In genomic region chr9:109908459-109909390, GRCh38 we compare ENCODE assay signal across 15 cellular contexts.
A peak's percentile ranks its signal among the peaks of the same experiment; 100 is the strongest.
DNase-seq lines count a peak whose midpoint lies in the region; ATAC-seq and TF ChIP-seq lines count a peak whose summit lies in the region.
"Had no signal": no experiment of that assay in that cellular context is flagged by ENCODE, and none has a peak within 500 bp of the region (broad histone marks: within the 10 kb centered on the region; RNA-seq: fewer than 3 reads in every experiment).

No MANE protein-coding gene starts in this region.

- no peaks in the 10 kb centered on the region for H3K36me3 Mint-ChIP-seq in activated naive CD8-positive, alpha-beta T cell treated with anti-CD3 and anti-CD28 coated beads for 36 hours
- H3K36me3 Mint-ChIP-seq: CD4-positive, alpha-beta memory T cell had no signal

- no peak overlapping the region for H3K4me3 ChIP-seq in adipocyte (ENCODE audit: low read length)
- no peak overlapping the region for H3K4me3 ChIP-seq in fibroblast of villous mesenchyme (ENCODE audit: low read depth, low read length)
- H3K4me3 ChIP-seq in skeletal muscle tissue (ENCODE audit: low read length in 3 of 3) = no peak overlapping the region
- H3K4me3 ChIP-seq: K562 had no signal

- no peak overlapping the region for H3K27ac Mint-ChIP-seq in activated naive CD8-positive, alpha-beta T cell treated with anti-CD3 and anti-CD28 coated beads for 36 hours
- H3K27ac Mint-ChIP-seq: CD4-positive, alpha-beta memory T cell; T-helper 2 cell treated with Interferon-gamma antibody and Interleukin-4, amounts not matched to agents 5 μg/mL and 100 μg/mL, for 36 hours had no signal

- H3K27me3 ChIP-seq in adipocyte (replicated peaks; ENCODE audit: control insufficient read depth, insufficient read depth, low read length) = no peaks in the 10 kb centered on the region
- H3K27me3 ChIP-seq in skeletal muscle tissue (ENCODE audit: control insufficient read depth in 3 of 3, insufficient read depth in 3 of 3, low read length in 3 of 3) = no peaks in the 10 kb centered on the region

- intact Hi-C loops in left colon (cut with DNase I, micrococcal nuclease) = loop anchor here in 1 of 2 donors (10.0 kb wide), 1 partner anchor 246 kb away; no protein-coding TSS in a partner anchor

- H3K4me1 ChIP-seq in adipocyte (ENCODE audit: control insufficient read depth, insufficient read depth, low read length) (peaks cover 57% of the 10 kb centered on the region), skeletal muscle tissue (ENCODE audit: control insufficient read depth in 3 of 3, insufficient read depth in 3 of 3, low read length in 3 of 3) (peaks cover 20 to 23% (median 21%) of the 10 kb centered on the region in 3 donors)

- H3K9me3 ChIP-seq in adipocyte (ENCODE audit: control insufficient read depth, low read length) (no peaks in the 10 kb centered on the region), skeletal muscle tissue (ENCODE audit: control insufficient read depth in 3 of 3, low read length in 3 of 3) (no peaks in the 10 kb centered on the region)

- H3K27ac ChIP-seq in skeletal muscle tissue (ENCODE audit: low read depth, low read length) = peak overlapping the region; percentile 64

- DNase-seq in ELR (ENCODE audit: low read depth) (peak; percentile 93), adipocyte (ENCODE audit: low read depth) (peak; percentile 61), fibroblast of villous mesenchyme (ENCODE audit: low read depth) (peak; percentile 95), 8988T (no peak), NCI-H345 (lab: John Stamatoyannopoulos, UW) (no peak), left colon (no peak)
- DNase-seq in activated naive CD8-positive, alpha-beta T cell treated with anti-CD3 and anti-CD28 coated beads for 36 hours = no peak
- DNase-seq: activated CD4-positive, alpha-beta T cell treated with anti-CD3 and anti-CD28 coated beads, Interleukin-2, amount 50 U/mL, for 1 hour; CD4-positive, alpha-beta memory T cell; NCI-H1436 treated with DMSO at 0.1 percent for 48 hours; NCI-H510A had no signal

- ATAC-seq in left colon = no peak
- ATAC-seq: esophagus mucosa, K562 had no signal

- no peak for TF ChIP-seq CTCF in fibroblast of villous mesenchyme (IDR thresholded peaks at IDR 0.05; ENCODE audit: insufficient read depth, low read depth, low read length)

- peaks cover 33% of the 10 kb centered on the region for H3K36me3 ChIP-seq in adipocyte (ENCODE audit: control insufficient read depth, insufficient read depth, low read length, severe bottlenecking)
- no peaks in the 10 kb centered on the region for H3K36me3 ChIP-seq in skeletal muscle tissue (ENCODE audit: control insufficient read depth in 3 of 3, insufficient read depth in 3 of 3, low read length in 3 of 3)

- H3K4me1 Mint-ChIP-seq in activated naive CD8-positive, alpha-beta T cell treated with anti-CD3 and anti-CD28 coated beads for 36 hours = no peaks in the 10 kb centered on the region

- H3K27me3 Mint-ChIP-seq in activated naive CD8-positive, alpha-beta T cell treated with anti-CD3 and anti-CD28 coated beads for 36 hours = no peaks in the 10 kb centered on the region

- H3K9me3 Mint-ChIP-seq in activated naive CD8-positive, alpha-beta T cell treated with anti-CD3 and anti-CD28 coated beads for 36 hours = no peaks in the 10 kb centered on the region
- H3K9me3 Mint-ChIP-seq: T-helper 2 cell treated with Interferon-gamma antibody and Interleukin-4, amounts not matched to agents 5 μg/mL and 100 μg/mL, for 36 hours had no signal

- no peak overlapping the region for H3K4me3 Mint-ChIP-seq in activated naive CD8-positive, alpha-beta T cell treated with anti-CD3 and anti-CD28 coated beads for 36 hours
- H3K4me3 Mint-ChIP-seq: CD4-positive, alpha-beta memory T cell; T-helper 2 cell treated with Interferon-gamma antibody and Interleukin-4, amounts not matched to agents 5 μg/mL and 100 μg/mL, for 36 hours had no signal

- no peak overlapping the region for H3K9ac ChIP-seq in adipocyte (ENCODE audit: low read length)
- H3K9ac ChIP-seq in skeletal muscle tissue (ENCODE audit: low read depth in 1 of 3, low read length in 3 of 3) = no peak overlapping the region

Comparison
In these comparisons a context has a peak if more than half of its experiments do, and no peak if none do; other contexts are left out.
1. DNase-seq: peak in ELR (single experiment), adipocyte (single experiment) and fibroblast of villous mesenchyme (single experiment); none in 8988T (single experiment), NCI-H345 (single experiment), left colon (0 of 2) and activated naive CD8-positive, alpha-beta T cell treated with anti-CD3 and anti-CD28 coated beads for 36 hours (single experiment).